Comparison of ENCODE assay signal across 8 cellular contexts in genomic region chr11:76318744-76319384, GRCh38.
A peak's percentile ranks its signal among the peaks of the same experiment; 100 is the strongest.
DNase-seq lines count a peak whose midpoint lies in the region; ATAC-seq and TF ChIP-seq lines count a peak whose summit lies in the region.

No MANE protein-coding gene starts in this region.

- H3K36me3 ChIP-seq in kidney epithelial cell (ENCODE audit: control insufficient read depth, insufficient read depth, low read length) = no peaks in the 10 kb centered on the region

- H3K4me3 ChIP-seq in cardiac fibroblast (replicated peaks in 1 of 2; ENCODE audit: low read depth in 2 of 2, low read length in 2 of 2) (no peak overlapping the region), kidney epithelial cell (ENCODE audit: low read depth, low read length) (no peak overlapping the region)

- DNase-seq in DMS79 treated with DMSO at 0.1 percent for 48 hours (lab: John Stamatoyannopoulos, UW) = peak; percentile 83
- DNase-seq in NCI-H345 treated with DMSO at 0.1 percent for 48 hours (lab: John Stamatoyannopoulos, UW; ENCODE audit: unreplicated experiment) = peak; percentile 71
- DNase-seq in activated CD4-positive, CD25-positive, alpha-beta regulatory T cell (lab: John Stamatoyannopoulos, UW) = peak; percentile 63 to 76 (median 74)
- DNase-seq in cardiac fibroblast (ENCODE audit: low read depth in 2 of 2) = peak; percentile 77 to 80
- DNase-seq in kidney epithelial cell (ENCODE audit: low read depth) = peak; percentile 12
- peak; percentile 90 for DNase-seq in stimulated activated CD4-positive, alpha-beta T cell treated with anti-CD3 and anti-CD28 coated beads, Interleukin-2, amount 100 ng/mL, for 24 hours

- H3K27me3 ChIP-seq in kidney epithelial cell (ENCODE audit: control insufficient read depth, insufficient read depth, low read length) = peaks cover 51% of the 10 kb centered on the region

- peak; percentile 83 for ATAC-seq in HG02798 (IDR thresholded peaks at IDR 0.05; ENCODE audit: poor library complexity, unreplicated experiment)
- no peak for ATAC-seq in HG03139 (IDR thresholded peaks at IDR 0.05; ENCODE audit: unreplicated experiment)

- peak; percentile 90 for TF ChIP-seq CTCF in cardiac fibroblast (IDR thresholded peaks at IDR 0.05; ENCODE audit: low read depth, low read length)
- TF ChIP-seq CTCF in kidney epithelial cell (IDR thresholded peaks at IDR 0.05; ENCODE audit: insufficient read depth, low read length, poor library complexity, severe bottlenecking) = peak; percentile 90

Comparison
In these comparisons a context has a peak if more than half of its experiments do, and no peak if none do; other contexts are left out.
1. DNase-seq: peak in every context shown above with its lines; median percentile 90 in stimulated activated CD4-positive, alpha-beta T cell treated with anti-CD3 and anti-CD28 coated beads, Interleukin-2, amount 100 ng/mL, for 24 hours; 83 in DMS79 treated with DMSO at 0.1 percent for 48 hours; 78 in cardiac fibroblast; 74 in activated CD4-positive, CD25-positive, alpha-beta regulatory T cell; 71 in NCI-H345 treated with DMSO at 0.1 percent for 48 hours; 12 in kidney epithelial cell.